ENCODE assay signal across 1 cellular context in the genomic region with DNA sequence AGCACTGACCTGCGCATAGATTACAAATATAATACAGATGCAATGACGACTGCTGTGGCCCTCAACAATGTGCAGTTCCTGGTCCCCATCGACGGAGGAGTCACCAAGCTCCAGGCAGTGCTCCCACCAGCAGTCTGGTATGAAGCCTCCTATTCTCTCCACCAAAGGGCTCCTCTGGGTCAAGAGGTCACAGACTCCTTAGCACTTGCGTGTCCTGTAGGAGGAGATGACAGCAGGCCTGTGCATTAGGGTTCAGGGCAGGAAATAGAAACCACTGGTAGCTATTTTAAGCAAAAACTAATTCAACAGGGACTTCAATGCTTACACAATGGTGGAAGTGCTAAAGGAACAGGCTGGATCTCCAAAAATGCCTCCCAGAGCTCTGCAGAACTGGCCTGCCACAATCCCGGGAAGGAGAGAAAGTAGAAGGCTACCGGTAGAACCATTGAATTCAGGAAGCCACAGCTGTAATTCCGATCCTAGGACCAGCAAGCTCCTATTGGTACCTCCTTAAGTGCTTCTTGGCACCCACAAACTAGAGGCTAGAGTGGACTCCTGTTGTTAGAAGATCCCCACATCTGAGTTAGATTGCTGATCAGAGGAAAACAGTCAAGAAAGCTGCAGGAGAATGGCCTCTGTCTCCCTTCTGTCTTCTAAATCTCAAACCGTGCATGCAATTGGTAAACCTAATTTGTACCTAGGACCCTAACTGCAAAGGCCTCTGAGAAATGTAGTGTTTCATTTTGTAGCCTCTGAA.
TF ChIP-seq lines count a peak whose summit lies in the region.

No MANE protein-coding gene starts in this region.

TF ChIP-seq in WTC11, 78 proteins besides CTCF, POLR2A, EP300 and RAD21 (continued from another document):
- TF ChIP-seq, protein P1, sequence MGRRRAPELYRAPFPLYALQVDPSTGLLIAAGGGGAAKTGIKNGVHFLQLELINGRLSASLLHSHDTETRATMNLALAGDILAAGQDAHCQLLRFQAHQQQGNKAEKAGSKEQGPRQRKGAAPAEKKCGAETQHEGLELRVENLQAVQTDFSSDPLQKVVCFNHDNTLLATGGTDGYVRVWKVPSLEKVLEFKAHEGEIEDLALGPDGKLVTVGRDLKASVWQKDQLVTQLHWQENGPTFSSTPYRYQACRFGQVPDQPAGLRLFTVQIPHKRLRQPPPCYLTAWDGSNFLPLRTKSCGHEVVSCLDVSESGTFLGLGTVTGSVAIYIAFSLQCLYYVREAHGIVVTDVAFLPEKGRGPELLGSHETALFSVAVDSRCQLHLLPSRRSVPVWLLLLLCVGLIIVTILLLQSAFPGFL (CRISPR knock-in tag; IDR thresholded peaks at IDR 0.05; ENCODE audit: borderline replicate concordance) = no peak
- TF ChIP-seq ZNF138 (CRISPR knock-in tag; conservative IDR thresholded peaks at IDR 0.05) = no peak
- TF ChIP-seq, protein P2, sequence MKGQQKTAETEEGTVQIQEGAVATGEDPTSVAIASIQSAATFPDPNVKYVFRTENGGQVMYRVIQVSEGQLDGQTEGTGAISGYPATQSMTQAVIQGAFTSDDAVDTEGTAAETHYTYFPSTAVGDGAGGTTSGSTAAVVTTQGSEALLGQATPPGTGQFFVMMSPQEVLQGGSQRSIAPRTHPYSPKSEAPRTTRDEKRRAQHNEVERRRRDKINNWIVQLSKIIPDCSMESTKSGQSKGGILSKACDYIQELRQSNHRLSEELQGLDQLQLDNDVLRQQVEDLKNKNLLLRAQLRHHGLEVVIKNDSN (CRISPR knock-in tag; IDR thresholded peaks at IDR 0.05) = no peak
- no peak for TF ChIP-seq GTF2I (CRISPR knock-in tag; conservative IDR thresholded peaks at IDR 0.05)
- TF ChIP-seq, protein P3, sequence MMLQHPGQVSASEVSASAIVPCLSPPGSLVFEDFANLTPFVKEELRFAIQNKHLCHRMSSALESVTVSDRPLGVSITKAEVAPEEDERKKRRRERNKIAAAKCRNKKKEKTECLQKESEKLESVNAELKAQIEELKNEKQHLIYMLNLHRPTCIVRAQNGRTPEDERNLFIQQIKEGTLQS (CRISPR knock-in tag; conservative IDR thresholded peaks at IDR 0.05) = no peak
- no peak for TF ChIP-seq ZNF396 (CRISPR knock-in tag; IDR thresholded peaks at IDR 0.05; ENCODE audit: borderline replicate concordance)
- no peak for TF ChIP-seq MXD4 (CRISPR knock-in tag; IDR thresholded peaks at IDR 0.05; ENCODE audit: borderline replicate concordance)
